In genomic region chr5:125011982-125012381, GRCh38 we compare ENCODE assay signal across 1 cellular context.
TF ChIP-seq lines count a peak whose summit lies in the region.

No MANE protein-coding gene starts in this region.

TF ChIP-seq in GM12878, 131 proteins besides CTCF, POLR2A, EP300 and RAD21 (continued from another document):
- TF ChIP-seq E2F8 (IDR thresholded peaks at IDR 0.05; ENCODE audit: low read depth, partially characterized antibody) (no peak), SUPT20H (IDR thresholded peaks at IDR 0.05; ENCODE audit: borderline replicate concordance, control insufficient read depth, low read depth, low read length) (no peak), TCF12 (IDR thresholded peaks at IDR 0.05; ENCODE audit: low read depth, low read length) (no peak), CREM (IDR thresholded peaks at IDR 0.05; ENCODE audit: low read depth) (no peak), TBL1XR1 (IDR thresholded peaks at IDR 0.05; ENCODE audit: low read depth, low read length) (no peak), SREBF1 (IDR thresholded peaks at IDR 0.05; ENCODE audit: low read length) (no peak), IKZF1 (conservative IDR thresholded peaks at IDR 0.05) (no peak)
TF ChIP-seq in GM12878: peak in this region for 0.
